Comparison of ENCODE assay signal across 14 cellular contexts in the genomic region with DNA sequence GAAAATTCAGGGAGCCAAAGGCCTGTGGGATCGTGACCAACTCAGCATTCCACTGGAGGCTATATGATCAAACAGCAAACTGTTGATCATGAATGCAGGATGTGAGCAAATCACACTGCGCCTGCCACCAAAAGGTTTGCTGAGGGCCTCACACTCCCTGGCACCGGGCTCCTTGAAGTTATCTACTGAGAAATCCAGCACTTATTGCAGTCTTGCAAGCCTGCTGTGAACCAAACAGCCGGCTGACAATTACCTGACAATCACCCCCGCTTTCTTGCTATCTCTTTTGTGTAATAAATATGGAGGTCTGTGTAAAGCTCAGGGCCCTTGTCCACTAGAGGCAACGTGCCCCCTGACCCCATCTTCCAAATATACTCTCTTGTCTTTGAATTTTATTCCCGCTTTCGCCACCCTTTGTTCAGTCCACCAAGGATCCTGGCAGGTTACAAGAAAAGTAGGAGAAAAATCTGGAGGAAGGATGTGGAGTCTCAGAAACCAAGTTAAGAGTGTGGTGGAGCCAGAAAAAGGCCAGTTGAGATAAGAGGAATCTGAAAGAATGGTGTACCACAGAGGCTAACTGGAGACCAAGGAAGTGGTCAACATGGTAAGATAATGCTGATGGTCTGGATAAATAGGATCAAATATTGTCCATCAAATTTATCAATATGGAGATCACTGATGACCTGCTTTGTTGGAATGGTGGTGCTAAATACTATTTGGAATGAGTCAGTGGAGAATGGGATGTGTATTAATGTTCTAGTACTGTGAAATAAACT.
DNase-seq lines count a peak whose midpoint lies in the region; ATAC-seq and TF ChIP-seq lines count a peak whose summit lies in the region.
"Had no signal": no experiment of that assay in that cellular context is flagged by ENCODE, and none has a peak within 500 bp of the region (broad histone marks: within the 10 kb centered on the region; RNA-seq: fewer than 3 reads in every experiment).

No MANE protein-coding gene starts in this region.

- H3K4me1 ChIP-seq in body of pancreas, result peaks cover 1% of the 10 kb centered on the region
- H3K4me1 ChIP-seq: breast epithelium, gastroesophageal sphincter had no signal

- WGBS in body of pancreas, 2 donors, result 67 to 80% methylated on average over 8 of the region's 8 CpGs

- ATAC-seq in GM19035 (IDR thresholded peaks at IDR 0.05; ENCODE audit: unreplicated experiment), result peak; percentile 23
- peak; percentile 47 for ATAC-seq in GM21737 (IDR thresholded peaks at IDR 0.05; ENCODE audit: unreplicated experiment)
- peak; percentile 29 for ATAC-seq in HG03135 (IDR thresholded peaks at IDR 0.05; ENCODE audit: unreplicated experiment)
- ATAC-seq in body of pancreas, result no peak
- ATAC-seq: CD8-positive, alpha-beta T cell; effector memory CD8-positive, alpha-beta T cell; gastroesophageal sphincter had no signal

- H3K36me3 ChIP-seq in body of pancreas (replicated peaks in 1 of 2; ENCODE audit: insufficient read depth in 1 of 2, low read depth in 2 of 2), result no peaks in the 10 kb centered on the region
- H3K36me3 ChIP-seq: breast epithelium, gastroesophageal sphincter had no signal

- H3K4me1 Mint-ChIP-seq in nephron progenitor cell (peaks cover 3% of the 10 kb centered on the region), progenitor cell of endocrine pancreas (ENCODE audit: low read depth) (no peaks in the 10 kb centered on the region)

- no peak for DNase-seq in nephron progenitor cell
- DNase-seq in progenitor cell of endocrine pancreas (ENCODE audit: low spot score, unreplicated experiment), result no peak
- no peak for DNase-seq in activated CD4-positive, CD25-positive, alpha-beta regulatory T cell treated with anti-CD3 and anti-CD28 coated beads, Interleukin-2, amount 50 U/mL, for 72 hours
- DNase-seq in body of pancreas, result no peak
- DNase-seq: CD8-positive, alpha-beta T cell; effector memory CD8-positive, alpha-beta T cell; kidney glomerular epithelial cell; NCI-H2107; substantia nigra had no signal

- no peaks in the 10 kb centered on the region for H3K27me3 Mint-ChIP-seq in nephron progenitor cell (ENCODE audit: low read depth, poor library complexity)
- peaks cover 3% of the 10 kb centered on the region for H3K27me3 Mint-ChIP-seq in progenitor cell of endocrine pancreas
- H3K27me3 Mint-ChIP-seq: effector memory CD8-positive, alpha-beta T cell had no signal

- H3K4me3 Mint-ChIP-seq in nephron progenitor cell (no peak overlapping the region), progenitor cell of endocrine pancreas (ENCODE audit: low read depth) (no peak overlapping the region)
- H3K4me3 Mint-ChIP-seq: CD8-positive, alpha-beta T cell; effector memory CD8-positive, alpha-beta T cell had no signal

- no peak overlapping the region for H3K27ac ChIP-seq in body of pancreas
- H3K27ac ChIP-seq: breast epithelium, gastroesophageal sphincter had no signal

- no peak for TF ChIP-seq CTCF in nephron progenitor cell (IDR thresholded peaks at IDR 0.05)
- no peak for TF ChIP-seq CTCF in progenitor cell of endocrine pancreas (IDR thresholded peaks at IDR 0.05; ENCODE audit: unreplicated experiment)
- TF ChIP-seq CTCF in body of pancreas (IDR thresholded peaks at IDR 0.05), result no peak

- H3K9me3 Mint-ChIP-seq in nephron progenitor cell, result peaks cover 2% of the 10 kb centered on the region
- H3K9me3 Mint-ChIP-seq in progenitor cell of endocrine pancreas (ENCODE audit: low read depth), result no peaks in the 10 kb centered on the region
- H3K9me3 Mint-ChIP-seq: CD8-positive, alpha-beta T cell had no signal

- intact Hi-C loops in body of pancreas (cut with DNase I), result no loop called here

- H3K27me3 ChIP-seq in body of pancreas, result no peaks in the 10 kb centered on the region
- H3K27me3 ChIP-seq: breast epithelium, gastroesophageal sphincter had no signal

- H3K27ac Mint-ChIP-seq in nephron progenitor cell (peak overlapping the region; percentile 31), progenitor cell of endocrine pancreas (no peak overlapping the region)
- H3K27ac Mint-ChIP-seq: CD8-positive, alpha-beta T cell; effector memory CD8-positive, alpha-beta T cell had no signal

- no peak overlapping the region for H3K4me3 ChIP-seq in body of pancreas
- H3K4me3 ChIP-seq: breast epithelium, gastroesophageal sphincter had no signal

- H3K36me3 Mint-ChIP-seq in nephron progenitor cell (ENCODE audit: low read depth) (no peaks in the 10 kb centered on the region), progenitor cell of endocrine pancreas (ENCODE audit: insufficient read depth) (no peaks in the 10 kb centered on the region)
- H3K36me3 Mint-ChIP-seq: CD8-positive, alpha-beta T cell had no signal

- H3K9me3 ChIP-seq in body of pancreas, result no peaks in the 10 kb centered on the region
- H3K9me3 ChIP-seq: breast epithelium, gastroesophageal sphincter had no signal

- no peak for TF ChIP-seq POLR2A in body of pancreas (IDR thresholded peaks at IDR 0.05)
